2 cellular contexts compared by ENCODE assay signal in the genomic region with DNA sequence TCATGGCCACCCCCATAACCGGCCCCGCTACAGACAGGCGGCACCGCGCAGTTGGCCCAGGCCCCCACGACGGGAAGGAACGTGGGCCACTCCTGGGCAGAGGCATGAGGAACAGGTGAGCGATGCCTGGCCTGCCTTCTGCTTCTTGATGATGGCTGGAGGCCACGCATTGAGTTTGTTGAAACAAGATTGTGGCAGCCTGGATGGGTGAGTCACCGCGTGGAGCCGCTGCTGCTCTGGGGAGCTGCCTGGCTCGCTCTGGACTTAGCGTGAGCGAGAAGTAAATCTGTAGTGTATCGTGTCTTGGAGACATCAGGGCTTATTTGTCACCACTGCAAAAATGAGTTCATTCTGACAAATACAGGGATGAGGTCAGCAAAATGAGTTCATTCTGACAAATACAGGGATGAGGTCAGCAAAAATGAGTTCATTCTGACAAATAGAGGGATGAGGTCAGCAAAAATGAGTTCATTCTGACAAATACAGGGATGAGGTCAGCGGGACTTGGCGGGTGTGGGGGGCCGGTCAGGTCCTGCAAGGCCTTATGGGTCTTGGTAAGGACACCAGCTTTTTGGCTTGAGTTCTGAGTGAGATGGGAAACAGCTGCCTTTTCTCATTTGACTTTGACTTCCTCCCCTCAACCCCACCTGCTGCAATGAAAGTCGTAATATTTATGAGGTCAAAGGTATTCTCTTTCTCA.
A peak's percentile ranks its signal among the peaks of the same experiment; 100 is the strongest.
TF ChIP-seq lines count a peak whose summit lies in the region.

No MANE protein-coding gene starts in this region.

TF ChIP-seq in HEK293, 187 proteins besides CTCF, POLR2A, EP300 and RAD21 (continued from another document):
- TF ChIP-seq ZNF155 (tag by site-specific recombination; IDR thresholded peaks at IDR 0.05) (peak; percentile 90; the same call in 1 of the 2 replicates), ZNF223 (tag by site-specific recombination; IDR thresholded peaks at IDR 0.05) (no peak), ZNF660 (tag by site-specific recombination; IDR thresholded peaks at IDR 0.05) (peak; percentile 98), ZNF112 (tag by site-specific recombination; IDR thresholded peaks at IDR 0.05) (no peak), GLI4 (tag by site-specific recombination; IDR thresholded peaks at IDR 0.05) (0 out of 2 replicates have a peak, but pooled peaks have one; percentile 45), HOXA7 (CRISPR knock-in tag; IDR thresholded peaks at IDR 0.05; ENCODE audit: borderline replicate concordance) (no peak), ZNF391 (tag by site-specific recombination; IDR thresholded peaks at IDR 0.05; ENCODE audit: borderline replicate concordance, low read depth) (peak; percentile 98), ZNF302 (tag by site-specific recombination; IDR thresholded peaks at IDR 0.05; ENCODE audit: low read depth) (peak; percentile 11; the same call in 1 of the 2 replicates)
- TF ChIP-seq, protein P1, sequence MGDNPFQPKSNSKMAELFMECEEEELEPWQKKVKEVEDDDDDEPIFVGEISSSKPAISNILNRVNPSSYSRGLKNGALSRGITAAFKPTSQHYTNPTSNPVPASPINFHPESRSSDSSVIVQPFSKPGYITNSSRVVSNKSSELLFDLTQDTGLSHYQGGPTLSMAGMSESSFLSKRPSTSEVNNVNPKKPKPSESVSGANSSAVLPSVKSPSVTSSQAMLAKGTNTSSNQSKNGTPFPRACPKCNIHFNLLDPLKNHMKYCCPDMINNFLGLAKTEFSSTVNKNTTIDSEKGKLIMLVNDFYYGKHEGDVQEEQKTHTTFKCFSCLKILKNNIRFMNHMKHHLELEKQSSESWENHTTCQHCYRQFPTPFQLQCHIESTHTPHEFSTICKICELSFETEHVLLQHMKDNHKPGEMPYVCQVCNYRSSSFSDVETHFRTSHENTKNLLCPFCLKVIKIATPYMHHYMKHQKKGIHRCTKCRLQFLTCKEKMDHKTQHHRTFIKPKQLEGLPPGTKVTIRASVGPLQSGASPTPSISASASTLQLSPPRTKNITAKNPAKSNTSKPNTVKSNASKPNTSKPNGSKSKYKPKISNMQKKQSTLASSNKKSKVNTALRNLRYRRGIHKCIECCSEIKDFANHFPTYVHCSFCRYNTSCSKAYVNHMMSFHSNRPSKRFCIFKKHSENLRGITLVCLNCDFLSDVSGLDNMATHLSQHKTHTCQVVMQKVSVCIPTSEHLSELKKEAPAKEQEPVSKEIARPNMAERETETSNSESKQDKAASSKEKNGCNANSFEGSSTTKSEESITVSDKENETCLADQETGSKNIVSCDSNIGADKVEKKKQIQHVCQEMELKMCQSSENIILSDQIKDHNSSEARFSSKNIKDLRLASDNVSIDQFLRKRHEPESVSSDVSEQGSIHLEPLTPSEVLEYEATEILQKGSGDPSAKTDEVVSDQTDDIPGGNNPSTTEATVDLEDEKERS (tag by site-specific recombination; IDR thresholded peaks at IDR 0.05), result peak; percentile 100
- TF ChIP-seq, protein P2, sequence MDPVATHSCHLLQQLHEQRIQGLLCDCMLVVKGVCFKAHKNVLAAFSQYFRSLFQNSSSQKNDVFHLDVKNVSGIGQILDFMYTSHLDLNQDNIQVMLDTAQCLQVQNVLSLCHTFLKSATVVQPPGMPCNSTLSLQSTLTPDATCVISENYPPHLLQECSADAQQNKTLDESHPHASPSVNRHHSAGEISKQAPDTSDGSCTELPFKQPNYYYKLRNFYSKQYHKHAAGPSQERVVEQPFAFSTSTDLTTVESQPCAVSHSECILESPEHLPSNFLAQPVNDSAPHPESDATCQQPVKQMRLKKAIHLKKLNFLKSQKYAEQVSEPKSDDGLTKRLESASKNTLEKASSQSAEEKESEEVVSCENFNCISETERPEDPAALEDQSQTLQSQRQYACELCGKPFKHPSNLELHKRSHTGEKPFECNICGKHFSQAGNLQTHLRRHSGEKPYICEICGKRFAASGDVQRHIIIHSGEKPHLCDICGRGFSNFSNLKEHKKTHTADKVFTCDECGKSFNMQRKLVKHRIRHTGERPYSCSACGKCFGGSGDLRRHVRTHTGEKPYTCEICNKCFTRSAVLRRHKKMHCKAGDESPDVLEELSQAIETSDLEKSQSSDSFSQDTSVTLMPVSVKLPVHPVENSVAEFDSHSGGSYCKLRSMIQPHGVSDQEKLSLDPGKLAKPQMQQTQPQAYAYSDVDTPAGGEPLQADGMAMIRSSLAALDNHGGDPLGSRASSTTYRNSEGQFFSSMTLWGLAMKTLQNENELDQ (tag by site-specific recombination; IDR thresholded peaks at IDR 0.05; ENCODE audit: low read depth), result no peak

TF ChIP-seq in HepG2, 621 proteins besides CTCF, POLR2A, EP300 and RAD21 (continued from another document and continues in another):
- TF ChIP-seq, protein P3, sequence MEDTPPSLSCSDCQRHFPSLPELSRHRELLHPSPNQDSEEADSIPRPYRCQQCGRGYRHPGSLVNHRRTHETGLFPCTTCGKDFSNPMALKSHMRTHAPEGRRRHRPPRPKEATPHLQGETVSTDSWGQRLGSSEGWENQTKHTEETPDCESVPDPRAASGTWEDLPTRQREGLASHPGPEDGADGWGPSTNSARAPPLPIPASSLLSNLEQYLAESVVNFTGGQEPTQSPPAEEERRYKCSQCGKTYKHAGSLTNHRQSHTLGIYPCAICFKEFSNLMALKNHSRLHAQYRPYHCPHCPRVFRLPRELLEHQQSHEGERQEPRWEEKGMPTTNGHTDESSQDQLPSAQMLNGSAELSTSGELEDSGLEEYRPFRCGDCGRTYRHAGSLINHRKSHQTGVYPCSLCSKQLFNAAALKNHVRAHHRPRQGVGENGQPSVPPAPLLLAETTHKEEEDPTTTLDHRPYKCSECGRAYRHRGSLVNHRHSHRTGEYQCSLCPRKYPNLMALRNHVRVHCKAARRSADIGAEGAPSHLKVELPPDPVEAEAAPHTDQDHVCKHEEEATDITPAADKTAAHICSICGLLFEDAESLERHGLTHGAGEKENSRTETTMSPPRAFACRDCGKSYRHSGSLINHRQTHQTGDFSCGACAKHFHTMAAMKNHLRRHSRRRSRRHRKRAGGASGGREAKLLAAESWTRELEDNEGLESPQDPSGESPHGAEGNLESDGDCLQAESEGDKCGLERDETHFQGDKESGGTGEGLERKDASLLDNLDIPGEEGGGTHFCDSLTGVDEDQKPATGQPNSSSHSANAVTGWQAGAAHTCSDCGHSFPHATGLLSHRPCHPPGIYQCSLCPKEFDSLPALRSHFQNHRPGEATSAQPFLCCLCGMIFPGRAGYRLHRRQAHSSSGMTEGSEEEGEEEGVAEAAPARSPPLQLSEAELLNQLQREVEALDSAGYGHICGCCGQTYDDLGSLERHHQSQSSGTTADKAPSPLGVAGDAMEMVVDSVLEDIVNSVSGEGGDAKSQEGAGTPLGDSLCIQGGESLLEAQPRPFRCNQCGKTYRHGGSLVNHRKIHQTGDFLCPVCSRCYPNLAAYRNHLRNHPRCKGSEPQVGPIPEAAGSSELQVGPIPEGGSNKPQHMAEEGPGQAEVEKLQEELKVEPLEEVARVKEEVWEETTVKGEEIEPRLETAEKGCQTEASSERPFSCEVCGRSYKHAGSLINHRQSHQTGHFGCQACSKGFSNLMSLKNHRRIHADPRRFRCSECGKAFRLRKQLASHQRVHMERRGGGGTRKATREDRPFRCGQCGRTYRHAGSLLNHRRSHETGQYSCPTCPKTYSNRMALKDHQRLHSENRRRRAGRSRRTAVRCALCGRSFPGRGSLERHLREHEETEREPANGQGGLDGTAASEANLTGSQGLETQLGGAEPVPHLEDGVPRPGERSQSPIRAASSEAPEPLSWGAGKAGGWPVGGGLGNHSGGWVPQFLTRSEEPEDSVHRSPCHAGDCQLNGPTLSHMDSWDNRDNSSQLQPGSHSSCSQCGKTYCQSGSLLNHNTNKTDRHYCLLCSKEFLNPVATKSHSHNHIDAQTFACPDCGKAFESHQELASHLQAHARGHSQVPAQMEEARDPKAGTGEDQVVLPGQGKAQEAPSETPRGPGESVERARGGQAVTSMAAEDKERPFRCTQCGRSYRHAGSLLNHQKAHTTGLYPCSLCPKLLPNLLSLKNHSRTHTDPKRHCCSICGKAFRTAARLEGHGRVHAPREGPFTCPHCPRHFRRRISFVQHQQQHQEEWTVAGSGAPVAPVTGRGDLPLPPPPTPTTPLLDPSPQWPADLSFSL (CRISPR knock-in tag; IDR thresholded peaks at IDR 0.05), result no peak
- TF ChIP-seq ZNF17 (CRISPR knock-in tag; IDR thresholded peaks at IDR 0.05) (no peak), ZNF12 (CRISPR knock-in tag; IDR thresholded peaks at IDR 0.05) (peak; percentile 98), ZNF343 (CRISPR knock-in tag; IDR thresholded peaks at IDR 0.05) (no peak), LCORL (IDR thresholded peaks at IDR 0.05) (no peak), LCORL (CRISPR knock-in tag; IDR thresholded peaks at IDR 0.05) (no peak)
- TF ChIP-seq, protein P4, sequence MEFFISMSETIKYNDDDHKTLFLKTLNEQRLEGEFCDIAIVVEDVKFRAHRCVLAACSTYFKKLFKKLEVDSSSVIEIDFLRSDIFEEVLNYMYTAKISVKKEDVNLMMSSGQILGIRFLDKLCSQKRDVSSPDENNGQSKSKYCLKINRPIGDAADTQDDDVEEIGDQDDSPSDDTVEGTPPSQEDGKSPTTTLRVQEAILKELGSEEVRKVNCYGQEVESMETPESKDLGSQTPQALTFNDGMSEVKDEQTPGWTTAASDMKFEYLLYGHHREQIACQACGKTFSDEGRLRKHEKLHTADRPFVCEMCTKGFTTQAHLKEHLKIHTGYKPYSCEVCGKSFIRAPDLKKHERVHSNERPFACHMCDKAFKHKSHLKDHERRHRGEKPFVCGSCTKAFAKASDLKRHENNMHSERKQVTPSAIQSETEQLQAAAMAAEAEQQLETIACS (CRISPR knock-in tag; IDR thresholded peaks at IDR 0.05), result no peak
- TF ChIP-seq, protein P5, sequence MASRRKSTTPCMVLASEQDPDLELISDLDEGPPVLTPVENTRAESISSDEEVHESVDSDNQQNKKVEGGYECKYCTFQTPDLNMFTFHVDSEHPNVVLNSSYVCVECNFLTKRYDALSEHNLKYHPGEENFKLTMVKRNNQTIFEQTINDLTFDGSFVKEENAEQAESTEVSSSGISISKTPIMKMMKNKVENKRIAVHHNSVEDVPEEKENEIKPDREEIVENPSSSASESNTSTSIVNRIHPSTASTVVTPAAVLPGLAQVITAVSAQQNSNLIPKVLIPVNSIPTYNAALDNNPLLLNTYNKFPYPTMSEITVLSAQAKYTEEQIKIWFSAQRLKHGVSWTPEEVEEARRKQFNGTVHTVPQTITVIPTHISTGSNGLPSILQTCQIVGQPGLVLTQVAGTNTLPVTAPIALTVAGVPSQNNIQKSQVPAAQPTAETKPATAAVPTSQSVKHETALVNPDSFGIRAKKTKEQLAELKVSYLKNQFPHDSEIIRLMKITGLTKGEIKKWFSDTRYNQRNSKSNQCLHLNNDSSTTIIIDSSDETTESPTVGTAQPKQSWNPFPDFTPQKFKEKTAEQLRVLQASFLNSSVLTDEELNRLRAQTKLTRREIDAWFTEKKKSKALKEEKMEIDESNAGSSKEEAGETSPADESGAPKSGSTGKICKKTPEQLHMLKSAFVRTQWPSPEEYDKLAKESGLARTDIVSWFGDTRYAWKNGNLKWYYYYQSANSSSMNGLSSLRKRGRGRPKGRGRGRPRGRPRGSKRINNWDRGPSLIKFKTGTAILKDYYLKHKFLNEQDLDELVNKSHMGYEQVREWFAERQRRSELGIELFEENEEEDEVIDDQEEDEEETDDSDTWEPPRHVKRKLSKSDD (CRISPR knock-in tag; IDR thresholded peaks at IDR 0.05; ENCODE audit: low read depth), result 0 out of 2 replicates have a peak, but pooled peaks have one; percentile 18
- TF ChIP-seq, protein P6, sequence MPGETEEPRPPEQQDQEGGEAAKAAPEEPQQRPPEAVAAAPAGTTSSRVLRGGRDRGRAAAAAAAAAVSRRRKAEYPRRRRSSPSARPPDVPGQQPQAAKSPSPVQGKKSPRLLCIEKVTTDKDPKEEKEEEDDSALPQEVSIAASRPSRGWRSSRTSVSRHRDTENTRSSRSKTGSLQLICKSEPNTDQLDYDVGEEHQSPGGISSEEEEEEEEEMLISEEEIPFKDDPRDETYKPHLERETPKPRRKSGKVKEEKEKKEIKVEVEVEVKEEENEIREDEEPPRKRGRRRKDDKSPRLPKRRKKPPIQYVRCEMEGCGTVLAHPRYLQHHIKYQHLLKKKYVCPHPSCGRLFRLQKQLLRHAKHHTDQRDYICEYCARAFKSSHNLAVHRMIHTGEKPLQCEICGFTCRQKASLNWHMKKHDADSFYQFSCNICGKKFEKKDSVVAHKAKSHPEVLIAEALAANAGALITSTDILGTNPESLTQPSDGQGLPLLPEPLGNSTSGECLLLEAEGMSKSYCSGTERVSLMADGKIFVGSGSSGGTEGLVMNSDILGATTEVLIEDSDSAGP (CRISPR knock-in tag; IDR thresholded peaks at IDR 0.05; ENCODE audit: borderline replicate concordance), result no peak
- TF ChIP-seq, protein P7, sequence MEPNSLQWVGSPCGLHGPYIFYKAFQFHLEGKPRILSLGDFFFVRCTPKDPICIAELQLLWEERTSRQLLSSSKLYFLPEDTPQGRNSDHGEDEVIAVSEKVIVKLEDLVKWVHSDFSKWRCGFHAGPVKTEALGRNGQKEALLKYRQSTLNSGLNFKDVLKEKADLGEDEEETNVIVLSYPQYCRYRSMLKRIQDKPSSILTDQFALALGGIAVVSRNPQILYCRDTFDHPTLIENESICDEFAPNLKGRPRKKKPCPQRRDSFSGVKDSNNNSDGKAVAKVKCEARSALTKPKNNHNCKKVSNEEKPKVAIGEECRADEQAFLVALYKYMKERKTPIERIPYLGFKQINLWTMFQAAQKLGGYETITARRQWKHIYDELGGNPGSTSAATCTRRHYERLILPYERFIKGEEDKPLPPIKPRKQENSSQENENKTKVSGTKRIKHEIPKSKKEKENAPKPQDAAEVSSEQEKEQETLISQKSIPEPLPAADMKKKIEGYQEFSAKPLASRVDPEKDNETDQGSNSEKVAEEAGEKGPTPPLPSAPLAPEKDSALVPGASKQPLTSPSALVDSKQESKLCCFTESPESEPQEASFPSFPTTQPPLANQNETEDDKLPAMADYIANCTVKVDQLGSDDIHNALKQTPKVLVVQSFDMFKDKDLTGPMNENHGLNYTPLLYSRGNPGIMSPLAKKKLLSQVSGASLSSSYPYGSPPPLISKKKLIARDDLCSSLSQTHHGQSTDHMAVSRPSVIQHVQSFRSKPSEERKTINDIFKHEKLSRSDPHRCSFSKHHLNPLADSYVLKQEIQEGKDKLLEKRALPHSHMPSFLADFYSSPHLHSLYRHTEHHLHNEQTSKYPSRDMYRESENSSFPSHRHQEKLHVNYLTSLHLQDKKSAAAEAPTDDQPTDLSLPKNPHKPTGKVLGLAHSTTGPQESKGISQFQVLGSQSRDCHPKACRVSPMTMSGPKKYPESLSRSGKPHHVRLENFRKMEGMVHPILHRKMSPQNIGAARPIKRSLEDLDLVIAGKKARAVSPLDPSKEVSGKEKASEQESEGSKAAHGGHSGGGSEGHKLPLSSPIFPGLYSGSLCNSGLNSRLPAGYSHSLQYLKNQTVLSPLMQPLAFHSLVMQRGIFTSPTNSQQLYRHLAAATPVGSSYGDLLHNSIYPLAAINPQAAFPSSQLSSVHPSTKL (CRISPR knock-in tag; IDR thresholded peaks at IDR 0.05), result peak; percentile 27; the same call in 1 of the 2 replicates
- TF ChIP-seq, protein P8, sequence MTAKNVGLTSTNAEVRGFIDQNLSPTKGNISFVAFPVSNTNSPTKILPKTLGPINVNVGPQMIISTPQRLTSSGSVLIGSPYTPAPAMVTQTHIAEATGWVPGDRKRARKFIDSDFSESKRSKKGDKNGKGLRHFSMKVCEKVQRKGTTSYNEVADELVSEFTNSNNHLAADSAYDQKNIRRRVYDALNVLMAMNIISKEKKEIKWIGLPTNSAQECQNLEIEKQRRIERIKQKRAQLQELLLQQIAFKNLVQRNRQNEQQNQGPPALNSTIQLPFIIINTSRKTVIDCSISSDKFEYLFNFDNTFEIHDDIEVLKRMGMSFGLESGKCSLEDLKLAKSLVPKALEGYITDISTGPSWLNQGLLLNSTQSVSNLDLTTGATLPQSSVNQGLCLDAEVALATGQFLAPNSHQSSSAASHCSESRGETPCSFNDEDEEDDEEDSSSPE (CRISPR knock-in tag; IDR thresholded peaks at IDR 0.05), result no peak
- TF ChIP-seq, protein P9, sequence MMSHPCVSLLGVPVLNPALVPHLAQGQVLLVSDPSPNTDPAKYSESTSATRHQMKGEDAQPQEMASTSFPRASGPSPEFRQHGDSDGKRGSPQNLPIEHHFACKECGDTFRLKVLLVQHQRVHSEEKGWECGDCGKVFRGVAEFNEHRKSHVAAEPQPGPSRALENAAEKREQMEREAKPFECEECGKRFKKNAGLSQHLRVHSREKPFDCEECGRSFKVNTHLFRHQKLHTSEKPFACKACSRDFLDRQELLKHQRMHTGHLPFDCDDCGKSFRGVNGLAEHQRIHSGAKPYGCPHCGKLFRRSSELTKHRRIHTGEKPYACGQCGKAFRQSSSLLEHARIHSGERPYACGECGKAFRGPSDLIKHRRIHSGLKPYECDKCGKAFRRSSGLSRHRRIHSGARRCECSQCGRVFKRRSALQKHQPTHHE (CRISPR knock-in tag; IDR thresholded peaks at IDR 0.05; ENCODE audit: borderline replicate concordance), result no peak
